ENCODE assay signal across 11 cellular contexts in the genomic region with DNA sequence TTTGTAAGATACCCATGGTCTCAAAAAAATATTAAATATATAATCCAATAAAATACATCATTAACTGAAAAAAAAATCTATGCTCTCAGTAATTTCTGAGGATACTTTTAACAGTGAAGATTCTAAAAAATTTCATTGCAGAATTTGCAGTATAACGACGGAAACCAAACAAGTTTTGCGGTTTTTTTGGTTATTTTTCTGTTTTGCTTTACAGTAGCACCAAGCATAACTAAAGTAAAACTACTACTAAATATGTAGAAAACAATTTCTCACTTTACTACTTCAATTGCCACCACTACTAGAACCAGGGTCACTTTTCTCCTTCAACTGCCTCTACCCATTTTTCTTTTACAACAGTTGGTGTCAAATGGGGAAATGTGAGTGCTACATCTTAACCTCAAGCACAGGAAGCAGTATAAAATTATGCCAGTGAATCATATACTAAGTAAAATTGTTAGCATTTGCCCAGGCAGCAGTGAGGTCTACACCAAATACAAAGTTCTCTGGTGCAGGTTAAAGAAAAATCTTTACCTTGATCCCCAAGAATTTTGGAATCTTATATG. TPM values are rescaled to one million over a fixed set of nuclear protein-coding genes. Genes with fewer than 3 reads are reported as not detected.
DNase-seq lines count a peak whose midpoint lies in the region; ATAC-seq and TF ChIP-seq lines count a peak whose summit lies in the region.
"Had no signal": no experiment of that assay in that cellular context is flagged by ENCODE, and none has a peak within 500 bp of the region (broad histone marks: within the 10 kb centered on the region; RNA-seq: fewer than 3 reads in every experiment).

No MANE protein-coding gene starts in this region.

- peaks cover 54% of the 10 kb centered on the region for H3K4me1 Mint-ChIP-seq in CD4-positive, alpha-beta T cell (ENCODE audit: low read depth)
- peaks cover 24% of the 10 kb centered on the region for H3K4me1 Mint-ChIP-seq in activated CD8-positive, alpha-beta T cell treated with anti-CD3 and anti-CD28 coated beads, Interleukin-2, amount 10 ng/mL, durations not matched to agents 7 days and 5 days (ENCODE audit: low read depth)

- CTCF ChIA-PET in CD4-positive, alpha-beta T cell (lab: Charles Lee), result no interaction called here
- CTCF ChIA-PET in activated CD8-positive, alpha-beta T cell treated with anti-CD3 and anti-CD28 coated beads, Interleukin-2, amount 10 ng/mL, durations not matched to agents 7 days and 5 days (lab: Charles Lee), result no interaction called here
- CTCF ChIA-PET in mammary epithelial cell (lab: Charles Lee; ENCODE audit: low non-redundant PET), result no interaction called here

- H3K9me3 ChIP-seq in CD4-positive, alpha-beta T cell (ENCODE audit: control insufficient read depth, low read length), result peaks cover 18% of the 10 kb centered on the region
- H3K9me3 ChIP-seq in mammary epithelial cell (replicated peaks; ENCODE audit: insufficient read depth, low read length) (peaks cover 9% of the 10 kb centered on the region), MM.1S (replicated peaks; ENCODE audit: insufficient read depth, low read length) (no peaks in the 10 kb centered on the region)
- H3K9me3 ChIP-seq: thyroid gland had no signal

- H3K79me2 ChIP-seq in mammary epithelial cell (ENCODE audit: insufficient read depth, low read length), result peaks cover 42% of the 10 kb centered on the region
- H3K79me2 ChIP-seq in MM.1S (ENCODE audit: low read length), result peaks cover 4% of the 10 kb centered on the region; the same call in 1 of the 2 replicates

- no peaks in the 10 kb centered on the region for H3K27me3 Mint-ChIP-seq in CD4-positive, alpha-beta T cell
- no peaks in the 10 kb centered on the region for H3K27me3 Mint-ChIP-seq in activated CD8-positive, alpha-beta T cell treated with anti-CD3 and anti-CD28 coated beads, Interleukin-2, amount 10 ng/mL, durations not matched to agents 7 days and 5 days (ENCODE audit: low read depth)

- H4K20me1 ChIP-seq in mammary epithelial cell (ENCODE audit: insufficient read depth, low read length), result no peaks in the 10 kb centered on the region
- no peaks in the 10 kb centered on the region for H4K20me1 ChIP-seq in MM.1S (ENCODE audit: insufficient read depth, low read length)

- H3F3A ChIP-seq in MM.1S (ENCODE audit: insufficient read depth, low read length), result no peaks in the 10 kb centered on the region

- no peaks in the 10 kb centered on the region for H3K9me2 ChIP-seq in MM.1S (replicated peaks; ENCODE audit: insufficient read depth, low read length)

- no peak overlapping the region for H3K27ac ChIP-seq in CD4-positive, alpha-beta T cell (ENCODE audit: low read depth, low read length)
- H3K27ac ChIP-seq in mammary epithelial cell (ENCODE audit: insufficient read depth, low read depth, low read length), result no peak overlapping the region
- no peak overlapping the region for H3K27ac ChIP-seq in MM.1S (ENCODE audit: low read length)
- H3K27ac ChIP-seq: thyroid gland had no signal

- intact Hi-C loops in CD4-positive, alpha-beta T cell (cut with DNase I, micrococcal nuclease), result no loop called here
- intact Hi-C loops in mammary epithelial cell (cut with micrococcal nuclease), result no loop called here

- peak overlapping the region; percentile 44 for H3K4me3 Mint-ChIP-seq in CD4-positive, alpha-beta T cell
- peak overlapping the region; percentile 12 for H3K4me3 Mint-ChIP-seq in activated CD8-positive, alpha-beta T cell treated with anti-CD3 and anti-CD28 coated beads, Interleukin-2, amount 10 ng/mL, durations not matched to agents 7 days and 5 days

- H3K4me3 ChIP-seq in mammary epithelial cell (replicated peaks in 1 of 3; ENCODE audit: insufficient read depth in 1 of 3, low read depth in 2 of 3, low read length in 3 of 3), result no peak overlapping the region
- no peak overlapping the region for H3K4me3 ChIP-seq in MM.1S (ENCODE audit: low read length)
- H3K4me3 ChIP-seq: thyroid gland had no signal

- no peaks in the 10 kb centered on the region for H3K27me3 ChIP-seq in CD4-positive, alpha-beta T cell (ENCODE audit: control insufficient read depth, insufficient read depth, low read length)
- H3K27me3 ChIP-seq in mammary epithelial cell (ENCODE audit: insufficient read depth, low read length) (no peaks in the 10 kb centered on the region), MM.1S (replicated peaks; ENCODE audit: insufficient read depth, low read length) (no peaks in the 10 kb centered on the region)
- H3K27me3 ChIP-seq: thyroid gland had no signal

- H3K4me2 ChIP-seq in mammary epithelial cell (ENCODE audit: insufficient read depth, low read depth, low read length), result no peak overlapping the region
- H3K4me2 ChIP-seq in MM.1S (ENCODE audit: low read depth, low read length), result no peak overlapping the region

- peaks cover 3% of the 10 kb centered on the region for H3K9me3 Mint-ChIP-seq in CD4-positive, alpha-beta T cell
- H3K9me3 Mint-ChIP-seq in activated CD8-positive, alpha-beta T cell treated with anti-CD3 and anti-CD28 coated beads, Interleukin-2, amount 10 ng/mL, durations not matched to agents 7 days and 5 days (ENCODE audit: insufficient read depth), result peaks cover 6% of the 10 kb centered on the region

- POLR2A ChIA-PET in CD4-positive, alpha-beta T cell (lab: Charles Lee), result no interaction called here
- POLR2A ChIA-PET in activated CD8-positive, alpha-beta T cell treated with anti-CD3 and anti-CD28 coated beads, Interleukin-2, amount 10 ng/mL, durations not matched to agents 7 days and 5 days (lab: Charles Lee), result interaction anchor here (1.0 kb wide), 1 partner anchor 24 kb away, joined by 3 read pairs; a partner anchor contains a TSS

- dilution Hi-C loops in mammary epithelial cell (cut with HindIII; ENCODE audit: low sequenced_read_pairs), result no loop called here

- no peak overlapping the region for H2AFZ ChIP-seq in mammary epithelial cell (ENCODE audit: low read depth, low read length)
- H2AFZ ChIP-seq in MM.1S (ENCODE audit: low read length), result no peak overlapping the region

- H3K9ac ChIP-seq in mammary epithelial cell (ENCODE audit: insufficient read depth, low read length), result no peak overlapping the region
- H3K9ac ChIP-seq in MM.1S (ENCODE audit: low read length), result no peak overlapping the region

- ATAC-seq in CD4-positive, alpha-beta T cell (ENCODE audit: poor library complexity), result peak; percentile 39
- ATAC-seq in GM19328 (IDR thresholded peaks at IDR 0.05; ENCODE audit: unreplicated experiment) (peak; percentile 67), HG03439 (IDR thresholded peaks at IDR 0.05; ENCODE audit: unreplicated experiment) (peak; percentile 69)
- peak; percentile 71 for ATAC-seq in activated CD8-positive, alpha-beta T cell treated with anti-CD3 and anti-CD28 coated beads, Interleukin-2, amount 10 ng/mL, durations not matched to agents 7 days and 5 days

- WGBS in mammary epithelial cell (ENCODE audit: low coverage, missing lambda C conversion rate), result 100% methylated on average over 1 of the region's 3 CpGs

- H3K36me3 ChIP-seq in mammary epithelial cell (ENCODE audit: insufficient read depth, low read length), result peaks cover under 1% of the 10 kb centered on the region
- no peaks in the 10 kb centered on the region for H3K36me3 ChIP-seq in MM.1S (replicated peaks; ENCODE audit: insufficient read depth, low read length)
- H3K36me3 ChIP-seq: thyroid gland had no signal

- H3K27ac Mint-ChIP-seq in CD4-positive, alpha-beta T cell, result no peak overlapping the region
- H3K27ac Mint-ChIP-seq in activated CD8-positive, alpha-beta T cell treated with anti-CD3 and anti-CD28 coated beads, Interleukin-2, amount 10 ng/mL, durations not matched to agents 7 days and 5 days, result peak overlapping the region; percentile 77

- in situ Hi-C loops in mammary epithelial cell (cut with MboI; ENCODE audit: low sequenced_read_pairs in 2 of 2), result no loop called here

- DNase-seq in CD4-positive, alpha-beta T cell, result no peak
- no peak for DNase-seq in activated CD8-positive, alpha-beta T cell treated with anti-CD3 and anti-CD28 coated beads, Interleukin-2, amount 10 ng/mL, durations not matched to agents 7 days and 5 days
- no peak for DNase-seq in mammary epithelial cell
- DNase-seq in MM.1S, result no peak
- no peak for DNase-seq in NCI-H1417 (lab: John Stamatoyannopoulos, UW)
- DNase-seq in stimulated activated CD4-positive, alpha-beta T cell treated with anti-CD3 and anti-CD28 coated beads, Interleukin-1b, Interleukin-23, amount 100 ng/mL, for 48 hours, result no peak
- DNase-seq: NCI-H510A treated with DMSO at 0.1 percent for 48 hours, T1000, thyroid gland had no signal

- BruUV-seq in mammary epithelial cell (replicated peaks; lab: Mats Ljungman, UMichigan), result no TSS peak

- peaks cover 5% of the 10 kb centered on the region for H3K4me1 ChIP-seq in mammary epithelial cell (ENCODE audit: insufficient read depth, low read length)
- no peaks in the 10 kb centered on the region for H3K4me1 ChIP-seq in MM.1S (ENCODE audit: low read length)
- H3K4me1 ChIP-seq: thyroid gland had no signal

- TF ChIP-seq CTCF in CD4-positive, alpha-beta T cell (IDR thresholded peaks at IDR 0.05), result no peak
- TF ChIP-seq CTCF in mammary epithelial cell (conservative IDR thresholded peaks at IDR 0.05 in 1 of 2, IDR thresholded peaks at IDR 0.05 in 1 of 2; ENCODE audit: extremely low read depth in 1 of 2, insufficient read depth in 1 of 2, low read depth in 1 of 2, low read length in 2 of 2) (no peak), MM.1S (IDR thresholded peaks at IDR 0.05; ENCODE audit: low read length) (no peak)

- H3K36me3 Mint-ChIP-seq in CD4-positive, alpha-beta T cell (ENCODE audit: low read depth), result peaks cover 38% of the 10 kb centered on the region
- peaks cover 18% of the 10 kb centered on the region for H3K36me3 Mint-ChIP-seq in activated CD8-positive, alpha-beta T cell treated with anti-CD3 and anti-CD28 coated beads, Interleukin-2, amount 10 ng/mL, durations not matched to agents 7 days and 5 days (ENCODE audit: low read depth)

RNA-seq across cellular contexts. Expression of a gene that starts 24.1 kb away (rescaled TPM):
- 10 to 100 TPM; 25.4 to 28.4 TPM for total RNA-seq in CD4-positive, alpha-beta T cell
- total RNA-seq in activated CD8-positive, alpha-beta T cell treated with anti-CD3 and anti-CD28 coated beads, Interleukin-2, amount 10 ng/mL, durations not matched to agents 7 days and 5 days, result 10 to 100 TPM; 33.1 to 35.3 TPM
- total RNA-seq in mammary epithelial cell, result 10 to 100 TPM; 22.0 to 37.7 TPM
- polyA plus RNA-seq in mammary epithelial cell, result 22.9 TPM
- 16.7 TPM for polyA minus RNA-seq in mammary epithelial cell
